Comparison of ENCODE assay signal across 17 cellular contexts in genomic region chr9:123169926-123170325, GRCh38.
"Had no signal": no experiment of that assay in that cellular context is flagged by ENCODE, and none has a peak within 500 bp of the region (broad histone marks: within the 10 kb centered on the region; RNA-seq: fewer than 3 reads in every experiment).

No MANE protein-coding gene starts in this region.

- DNase-seq: activated CD4-positive, alpha-beta memory T cell treated with anti-CD3 and anti-CD28 coated beads for 36 hours; activated CD4-positive, alpha-beta T cell treated with anti-CD3 and anti-CD28 coated beads for 48 hours; activated effector memory CD4-positive, alpha-beta T cell treated with anti-CD3 and anti-CD28 coated beads, Interleukin-2, amount 50 U/mL, for 16 hours; activated naive CD4-positive, alpha-beta T cell treated with anti-CD3 and anti-CD28 coated beads, Interleukin-2, amount 10 ng/mL, durations not matched to agents 7 days and 5 days; erythroblast; foreskin fibroblast; left colon; ovary; spleen; stimulated activated CD4-positive, alpha-beta T cell treated with anti-CD3 and anti-CD28 coated beads, Interleukin-4, amount 100 ng/mL, for 1 hour; stimulated activated naive CD8-positive, alpha-beta T cell treated with anti-CD3 and anti-CD28 coated beads, Interleukin-15, Interleukin-2, amounts not matched to agents 100 U/mL and 50 U/mL, for 24 hours; T1000; upper lobe of left lung had no signal

- H3K27ac Mint-ChIP-seq: activated CD4-positive, alpha-beta memory T cell treated with anti-CD3 and anti-CD28 coated beads for 36 hours; activated naive CD4-positive, alpha-beta T cell treated with anti-CD3 and anti-CD28 coated beads, Interleukin-2, amount 10 ng/mL, durations not matched to agents 7 days and 5 days; brain; memory B cell had no signal

- H3K9me3 Mint-ChIP-seq: activated CD4-positive, alpha-beta memory T cell treated with anti-CD3 and anti-CD28 coated beads for 36 hours; activated naive CD4-positive, alpha-beta T cell treated with anti-CD3 and anti-CD28 coated beads, Interleukin-2, amount 10 ng/mL, durations not matched to agents 7 days and 5 days; brain; memory B cell; nephron had no signal

- H3K4me3 ChIP-seq: ovary, prostate gland, spleen, upper lobe of left lung had no signal

- H3K27me3 Mint-ChIP-seq: activated CD4-positive, alpha-beta memory T cell treated with anti-CD3 and anti-CD28 coated beads for 36 hours; activated naive CD4-positive, alpha-beta T cell treated with anti-CD3 and anti-CD28 coated beads, Interleukin-2, amount 10 ng/mL, durations not matched to agents 7 days and 5 days; brain; memory B cell had no signal

- H3K4me3 Mint-ChIP-seq: activated CD4-positive, alpha-beta memory T cell treated with anti-CD3 and anti-CD28 coated beads for 36 hours; activated naive CD4-positive, alpha-beta T cell treated with anti-CD3 and anti-CD28 coated beads, Interleukin-2, amount 10 ng/mL, durations not matched to agents 7 days and 5 days; brain; memory B cell; nephron had no signal

- H3K4me1 Mint-ChIP-seq: brain had no signal

- ATAC-seq: left colon; stimulated activated naive CD8-positive, alpha-beta T cell treated with anti-CD3 and anti-CD28 coated beads, Interleukin-15, Interleukin-2, amounts not matched to agents 100 U/mL and 50 U/mL, for 24 hours had no signal
